24 cellular contexts compared by ENCODE assay signal in the genomic region with DNA sequence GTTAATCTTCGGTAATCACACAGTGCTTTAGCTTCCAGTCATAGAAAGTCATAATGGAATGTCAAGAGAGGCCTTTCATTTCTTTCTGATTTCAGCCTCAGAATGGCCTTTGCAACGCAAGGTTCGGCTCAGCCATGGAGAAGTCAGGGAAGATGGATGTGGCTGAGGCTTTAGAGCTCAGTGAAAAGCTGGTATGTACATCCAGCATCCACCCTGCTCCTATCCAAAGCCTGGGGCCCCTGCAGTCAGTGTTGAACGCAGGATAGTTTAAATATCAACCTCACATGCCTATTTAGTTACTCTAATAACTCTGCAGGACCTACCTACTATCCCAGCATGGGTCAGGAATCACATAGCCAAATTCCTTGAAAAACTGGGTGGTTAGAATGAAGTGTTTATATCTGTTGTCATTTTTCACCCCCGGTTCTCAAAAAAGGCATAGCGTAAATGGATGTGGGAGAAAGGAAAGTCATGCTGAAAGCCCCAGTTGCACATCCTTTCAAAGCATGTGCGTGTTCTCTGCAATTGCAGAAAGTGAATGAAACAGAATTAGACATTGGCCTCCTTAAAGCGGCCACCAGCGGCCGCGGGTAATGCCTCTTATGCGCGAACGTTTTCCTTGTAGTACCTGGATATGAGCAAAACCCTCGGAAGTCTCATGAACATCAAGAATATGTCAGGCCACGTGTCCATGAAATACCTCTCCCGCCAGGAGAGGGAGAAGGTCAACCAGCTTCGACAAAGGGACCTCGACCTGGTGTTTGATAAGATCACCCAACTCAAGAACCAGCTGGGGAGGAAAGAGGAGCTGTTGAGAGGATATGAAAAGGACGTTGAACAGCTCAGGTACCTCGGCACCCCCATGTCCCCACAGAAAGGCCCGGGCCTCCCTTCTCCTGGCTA. TPM values are rescaled to one million over a fixed set of nuclear protein-coding genes. Genes with fewer than 3 reads are reported as not detected.
A peak's percentile ranks its signal among the peaks of the same experiment; 100 is the strongest.
DNase-seq lines count a peak whose midpoint lies in the region; ATAC-seq, FAIRE-seq and TF ChIP-seq lines count a peak whose summit lies in the region.
"Had no signal": no experiment of that assay in that cellular context is flagged by ENCODE, and none has a peak within 500 bp of the region (broad histone marks: within the 10 kb centered on the region; RNA-seq: fewer than 3 reads in every experiment).

No MANE protein-coding gene starts in this region.

- BruUV-seq in HepG2 (replicated peaks; lab: Mats Ljungman, UMichigan) = no TSS peak
- BruUV-seq in K562 (replicated peaks; lab: Mats Ljungman, UMichigan) = no TSS peak

- in situ Hi-C loops in HepG2 (cut with HindIII; ENCODE audit: extremely low pct_ligation_motif_present, low pct_unique_long_range_greater_than_20kb) (no loop called here), K562 (cut with MboI) (no loop called here)

- TF ChIP-seq CTCF in HepG2 (CRISPR knock-in tag; IDR thresholded peaks at IDR 0.05) (no peak), right lobe of liver (IDR thresholded peaks at IDR 0.05) (no peak), K562 (IDR thresholded peaks at IDR 0.05 in 2 of 3, conservative IDR thresholded peaks at IDR 0.05 in 1 of 3; ENCODE audit: insufficient read depth in 2 of 3, low read depth in 1 of 3, low read length in 3 of 3) (no peak), endodermal cell (conservative IDR thresholded peaks at IDR 0.05) (peak; percentile 25), BE2C (IDR thresholded peaks at IDR 0.05; ENCODE audit: low read depth, low read length) (no peak)

- peaks cover 56% of the 10 kb centered on the region for H3K27me3 Mint-ChIP-seq in endodermal cell (ENCODE audit: insufficient read depth)

- H3K36me3 ChIP-seq in HepG2 (replicated peaks in 1 of 2; ENCODE audit: control insufficient read depth in 1 of 2, insufficient read depth in 2 of 2, low read length in 2 of 2) = no peaks in the 10 kb centered on the region
- no peaks in the 10 kb centered on the region for H3K36me3 ChIP-seq in right lobe of liver
- H3K36me3 ChIP-seq in K562 (ENCODE audit: control insufficient read depth, insufficient read depth, low read length) = no peaks in the 10 kb centered on the region
- no peaks in the 10 kb centered on the region for H3K36me3 ChIP-seq in endodermal cell (ENCODE audit: control insufficient read depth, insufficient read depth, low read length)
- H3K36me3 ChIP-seq in BE2C = no peaks in the 10 kb centered on the region
- H3K36me3 ChIP-seq: BLaER1, HAP-1 had no signal

- no peak for FAIRE-seq in HepG2 (lab: Jason Lieb, UNC)
- peak; percentile 68 for FAIRE-seq in K562 (lab: Jason Lieb, UNC)
- FAIRE-seq: A549, G401.6, GM19239, H54 had no signal

- no peaks in the 10 kb centered on the region for H3K9me3 Mint-ChIP-seq in endodermal cell
- H3K9me3 Mint-ChIP-seq: CD4-positive, CD25-positive, alpha-beta regulatory T cell; CD8-positive, alpha-beta T cell; GM23338; HFFc6 had no signal

- H3K27me3 ChIP-seq in HepG2 (ENCODE audit: control insufficient read depth in 1 of 2, insufficient read depth in 2 of 2, low read length in 2 of 2) = peaks cover 5 to 67% of the 10 kb centered on the region in 2 experiments; a peak in 4 of 5 replicates
- no peaks in the 10 kb centered on the region for H3K27me3 ChIP-seq in right lobe of liver
- peaks cover 60 to 91% of the 10 kb centered on the region in 2 experiments for H3K27me3 ChIP-seq in K562 (ENCODE audit: control insufficient read depth in 2 of 2, insufficient read depth in 2 of 2, low read length in 2 of 2)
- H3K27me3 ChIP-seq in endodermal cell (ENCODE audit: control insufficient read depth, insufficient read depth, low read length, poor library complexity, severe bottlenecking) = peaks cover 35% of the 10 kb centered on the region
- H3K27me3 ChIP-seq in BE2C = no peaks in the 10 kb centered on the region
- H3K27me3 ChIP-seq: BLaER1 had no signal

- H3K79me2 ChIP-seq in HepG2 (ENCODE audit: insufficient read depth, low read length) (no peaks in the 10 kb centered on the region), K562 (ENCODE audit: control insufficient read depth, insufficient read depth, low read length) (no peaks in the 10 kb centered on the region)

- H3K36me3 Mint-ChIP-seq in endodermal cell (ENCODE audit: low read depth) = no peaks in the 10 kb centered on the region
- H3K36me3 Mint-ChIP-seq: CD4-positive, CD25-positive, alpha-beta regulatory T cell; CD8-positive, alpha-beta T cell had no signal

- H3K9me3 ChIP-seq in HepG2 (ENCODE audit: low read length) (no peaks in the 10 kb centered on the region), right lobe of liver (no peaks in the 10 kb centered on the region), K562 (replicated peaks; ENCODE audit: control insufficient read depth, insufficient read depth, low read depth, low read length) (no peaks in the 10 kb centered on the region), endodermal cell (ENCODE audit: control insufficient read depth, low read length) (no peaks in the 10 kb centered on the region), BE2C (no peaks in the 10 kb centered on the region)
- H3K9me3 ChIP-seq: A549, BLaER1, Caco-2, HAP-1 had no signal

- POLR2A ChIA-PET in HepG2 (lab: Yijun Ruan, JAX) = no interaction called here
- POLR2A ChIA-PET in K562 (lab: Yijun Ruan, JAX) = interaction anchor here (0.6 kb wide), 1 partner anchor 85 kb away, joined by 3 read pairs; no protein-coding TSS in a partner anchor

- DNase-seq in HepG2 (ENCODE audit: low spot score) (no peak), right lobe of liver (no peak), K562 (ENCODE audit: extremely low read depth in 1 of 4, low spot score in 3 of 4) (peak in 1 of 4 experiments; percentile 42), endodermal cell (no peak), Ammon's horn (ENCODE audit: low spot score) (no peak), BE2C (no peak)
- DNase-seq: 8988T; ACHN; AML-193; Caco-2; CD4-positive, CD25-positive, alpha-beta regulatory T cell; CD8-positive, alpha-beta T cell; DMS153; DND-41; HFFc6 had no signal

- H3K4me1 ChIP-seq in HepG2 (ENCODE audit: insufficient read depth, low read length) = peaks cover 19% of the 10 kb centered on the region
- no peaks in the 10 kb centered on the region for H3K4me1 ChIP-seq in right lobe of liver
- peaks cover 0 to 11% of the 10 kb centered on the region in 2 experiments; a peak in 2 of 5 replicates for H3K4me1 ChIP-seq in K562 (replicated peaks in 1 of 2; ENCODE audit: control insufficient read depth in 2 of 2, insufficient read depth in 2 of 2, low read length in 2 of 2)
- H3K4me1 ChIP-seq in endodermal cell (ENCODE audit: control insufficient read depth, insufficient read depth, low read length) = no peaks in the 10 kb centered on the region
- H3K4me1 ChIP-seq in BE2C = no peaks in the 10 kb centered on the region; the same call in 1 of the 2 replicates
- H3K4me1 ChIP-seq: A549, Caco-2 had no signal

- peaks cover 13% of the 10 kb centered on the region for H3K4me1 Mint-ChIP-seq in endodermal cell

- H3K4me3 ChIP-seq in HepG2 (replicated peaks in 1 of 3; ENCODE audit: insufficient read depth in 1 of 3, low read depth in 2 of 3, low read length in 3 of 3) (no peak overlapping the region), right lobe of liver (no peak overlapping the region), K562 (no peak overlapping the region), endodermal cell (ENCODE audit: low read length) (no peak overlapping the region), BE2C (ENCODE audit: low read depth, low read length) (no peak overlapping the region)
- H3K4me3 ChIP-seq: A549, BLaER1, GM23338, HAP-1 had no signal

- H3K9ac ChIP-seq in HepG2 (ENCODE audit: insufficient read depth, low read depth, low read length) (no peak overlapping the region), K562 (ENCODE audit: insufficient read depth in 1 of 2, low read depth in 2 of 2, low read length in 2 of 2) (no peak overlapping the region), endodermal cell (ENCODE audit: extremely low read depth, low read length, poor library complexity, severe bottlenecking) (no peak overlapping the region)
- H3K9ac ChIP-seq: BLaER1 had no signal

- TF ChIP-seq EP300 in HepG2 (IDR thresholded peaks at IDR 0.05; ENCODE audit: low read depth in 2 of 2, low read length in 2 of 2) (no peak), HepG2 (CRISPR knock-in tag; IDR thresholded peaks at IDR 0.05; ENCODE audit: borderline replicate concordance) (no peak), K562 (IDR thresholded peaks at IDR 0.05; ENCODE audit: low read length) (no peak)

- TF ChIP-seq RAD21 in HepG2 (CRISPR knock-in tag; IDR thresholded peaks at IDR 0.05) (no peak), K562 (CRISPR knock-in tag; conservative IDR thresholded peaks at IDR 0.05 in 1 of 2, IDR thresholded peaks at IDR 0.05 in 1 of 2) (peak in 1 of 2 experiments; percentile 15; a peak in 1 of 4 replicates)

- intact Hi-C loops in HepG2 (cut with micrococcal nuclease; ENCODE audit: unreplicated experiment) (no loop called here), right lobe of liver (cut with DNase I) (no loop called here), K562 (cut with micrococcal nuclease) (no loop called here)

- WGBS in HepG2 (ENCODE audit: low lambda C conversion rate) = 56% methylated on average over 19 of the region's 22 CpGs
- 80% methylated on average over 17 of the region's 22 CpGs for WGBS in right lobe of liver (ENCODE audit: insufficient coverage, low coverage, low lambda C conversion rate, missing lambda C conversion rate)
- 6% methylated on average over 22 of the region's 22 CpGs for WGBS in K562 (ENCODE audit: insufficient coverage, low coverage, missing lambda C conversion rate)
- 89 to 91% methylated on average over 19 to 22 of the region's 22 CpGs for WGBS in endodermal cell (ENCODE audit: insufficient coverage in 1 of 2, insufficient read length in 1 of 2), 2 experiments

- H4K20me1 ChIP-seq in HepG2 (ENCODE audit: insufficient read depth, low read length) (no peaks in the 10 kb centered on the region), K562 (replicated peaks; ENCODE audit: control insufficient read depth, insufficient read depth, low read length) (peaks cover 3% of the 10 kb centered on the region)
- H4K20me1 ChIP-seq: BLaER1 had no signal

- CTCF ChIA-PET in HepG2 (lab: Yijun Ruan, JAX; ENCODE audit: low intra/inter-chr PET ratio, low total read pairs) = no interaction called here
- CTCF ChIA-PET in K562 (lab: Yijun Ruan, JAX; ENCODE audit: low intra/inter-chr PET ratio) = no interaction called here

- no peak overlapping the region for H3K27ac Mint-ChIP-seq in endodermal cell
- H3K27ac Mint-ChIP-seq: CD4-positive, CD25-positive, alpha-beta regulatory T cell; CD8-positive, alpha-beta T cell; GM23338; HFFc6 had no signal

- H2AFZ ChIP-seq in HepG2 (ENCODE audit: low read length) = no peak overlapping the region
- no peak overlapping the region for H2AFZ ChIP-seq in K562 (ENCODE audit: low read depth, low read length)
- H2AFZ ChIP-seq: GM23338 had no signal

- no peak for TF ChIP-seq POLR2A in HepG2 (IDR thresholded peaks at IDR 0.05; ENCODE audit: insufficient read depth in 1 of 2, low read depth in 2 of 2, low read length in 2 of 2)
- no peak for TF ChIP-seq POLR2A in right lobe of liver (IDR thresholded peaks at IDR 0.05)
- no peak for TF ChIP-seq POLR2A in K562 (conservative IDR thresholded peaks at IDR 0.05)

- H3K27ac ChIP-seq in HepG2 (ENCODE audit: extremely low read length, insufficient read depth, low read length) = no peak overlapping the region
- no peak overlapping the region for H3K27ac ChIP-seq in right lobe of liver
- H3K27ac ChIP-seq in K562 (ENCODE audit: extremely low read depth, low read depth, low read length) = no peak overlapping the region
- H3K27ac ChIP-seq in endodermal cell (ENCODE audit: low read depth, low read length) = no peak overlapping the region
- H3K27ac ChIP-seq: A549, BLaER1, C4-2B had no signal

- no peak overlapping the region for H3K4me2 ChIP-seq in HepG2 (ENCODE audit: low read depth, low read length)
- no peak overlapping the region for H3K4me2 ChIP-seq in K562 (ENCODE audit: insufficient read depth, low read length)
- H3K4me2 ChIP-seq: A549, BLaER1, GM23338 had no signal

- H3K9me1 ChIP-seq in K562 (ENCODE audit: control insufficient read depth, insufficient read depth, low read length) = no peaks in the 10 kb centered on the region

- no peak overlapping the region for H3K4me3 Mint-ChIP-seq in endodermal cell
- H3K4me3 Mint-ChIP-seq: CD4-positive, CD25-positive, alpha-beta regulatory T cell; CD8-positive, alpha-beta T cell; GM23338; HFFc6 had no signal

- ATAC-seq in HepG2 = no peak
- ATAC-seq in right lobe of liver = no peak
- ATAC-seq in K562 = no peak
- ATAC-seq in HG02885 (IDR thresholded peaks at IDR 0.05; ENCODE audit: poor library complexity, unreplicated experiment) = no peak
- ATAC-seq: A549; CD8-positive, alpha-beta T cell; GM23338 had no signal

RNA-seq across cellular contexts. Expression of a gene that starts 28.8 kb away (rescaled TPM):
- 9.9 and 12.7 TPM in 2 replicates for total RNA-seq in HepG2 (2016; rRNA removed; fragmentation: Illumina TruSeq; extraction: Trizol)
- total RNA-seq in HepG2 (2016; cell fraction: cytosol; rRNA removed; fragmentation: Illumina TruSeq; extraction: Trizol; ENCODE audit: low read depth) = 3.5 and 3.8 TPM in 2 replicates
- 10.0 and 12.8 TPM in 2 replicates for total RNA-seq in HepG2 (2016; cell fraction: insoluble cytoplasmic fraction; rRNA removed; fragmentation: Illumina TruSeq; extraction: Trizol)
- 10.3 and 10.6 TPM in 2 replicates for total RNA-seq in HepG2 (2016; cell fraction: membrane; rRNA removed; fragmentation: Illumina TruSeq; extraction: Trizol)
- 5.1 and 5.7 TPM in 2 replicates for total RNA-seq in HepG2 (2016; cell fraction: nucleus; rRNA removed; fragmentation: Illumina TruSeq; extraction: Trizol)
- polyA plus RNA-seq in HepG2 (2011; rRNA removed) = 9.4 and 10.9 TPM in 2 replicates
- 9.0 and 11.9 TPM in 2 replicates for polyA plus RNA-seq in HepG2 (2011; cell fraction: cytosol; rRNA removed)
- polyA plus RNA-seq in HepG2 (2011; cell fraction: nucleus; rRNA removed) = 16.4 and 20.1 TPM in 2 replicates
- polyA plus RNA-seq in HepG2 (2012) = 13.1 and 13.3 TPM in 2 replicates
- 5.6 and 6.2 TPM in 2 replicates for polyA plus RNA-seq in HepG2 (2016; cell fraction: cytosol; fragmentation: Illumina TruSeq; extraction: Trizol; ENCODE audit: low read depth)
- polyA plus RNA-seq in HepG2 (2016; cell fraction: insoluble cytoplasmic fraction; fragmentation: Illumina TruSeq; extraction: Trizol; ENCODE audit: low read depth) = 16.6 and 21.1 TPM in 2 replicates
- 11.7 and 12.3 TPM in 2 replicates for polyA plus RNA-seq in HepG2 (2016; cell fraction: membrane; fragmentation: Illumina TruSeq; extraction: Trizol; ENCODE audit: low read depth)
- 13.8 and 16.7 TPM in 2 replicates for polyA plus RNA-seq in HepG2 (2016; cell fraction: nucleus; fragmentation: Illumina TruSeq; extraction: Trizol; ENCODE audit: insufficient read depth, low read depth)
- 7.2 and 33.1 TPM in 2 replicates for polyA minus RNA-seq in HepG2 (2011; rRNA and poly(A)+ RNA removed; ENCODE audit: low replicate concordance)
- polyA minus RNA-seq in HepG2 (2011; cell fraction: cytosol; rRNA and poly(A)+ RNA removed) = 5.6 and 6.2 TPM in 2 replicates
- polyA minus RNA-seq in HepG2 (2011; cell fraction: nucleus; rRNA and poly(A)+ RNA removed) = 2.6 and 3.4 TPM in 2 replicates
- 10 to 100 TPM in 5 of 6 experiments, 1 to 10 TPM in 1; 9.9 to 19.4 (median 15.6) TPM for total RNA-seq in right lobe of liver
- 5.8 and 18.8 TPM in 2 replicates for total RNA-seq in K562 (2011; cell fraction: chromatin; rRNA removed; ENCODE audit: low replicate concordance)
- 14.5 and 18.0 TPM in 2 replicates for total RNA-seq in K562 (2011; cell fraction: nucleolus; rRNA removed)
- 10.8 and 14.2 TPM in 2 replicates for total RNA-seq in K562 (2011; cell fraction: nucleoplasm; rRNA removed)
- total RNA-seq in K562 (2014; rRNA removed) = 53.6 and 62.9 TPM in 2 replicates
- total RNA-seq in K562 (2014; rRNA removed; fragmentation: Illumina TruSeq; extraction: Trizol) = 8.6 and 8.8 TPM in 2 replicates
- total RNA-seq in K562 (2015; rRNA removed; fragmentation: Illumina TruSeq; extraction: Trizol) = 25.2 and 27.9 TPM in 2 replicates
- 64.3 and 70.0 TPM in 2 replicates for total RNA-seq in K562 (2021)
- polyA plus RNA-seq in K562 (2011; rRNA removed) = 19.7 and 22.8 TPM in 2 replicates
- 25.0 and 52.4 TPM in 2 replicates for polyA plus RNA-seq in K562 (2011; cell fraction: cytosol; rRNA removed)
- 15.0 and 24.5 TPM in 2 replicates for polyA plus RNA-seq in K562 (2011; cell fraction: nucleus; rRNA removed)
- polyA plus RNA-seq in K562 (2012) = 38.1 and 44.7 TPM in 2 replicates
- 26.1 and 40.7 TPM in 2 replicates for polyA plus RNA-seq in K562 (2014; fragmentation: Illumina TruSeq; extraction: Trizol)
- 1 to 10 TPM; 1.7 to 1.8 TPM for polyA plus RNA-seq in K562 (2014; fragmentation: Nextera tagmentation; extraction: Ambion mirVana)
- 62.3 and 73.5 TPM in 2 replicates for polyA plus RNA-seq in K562 (2014; rRNA removed)
- polyA minus RNA-seq in K562 (2011; rRNA and poly(A)+ RNA removed) = 5.5 and 6.9 TPM in 2 replicates
- polyA minus RNA-seq in K562 (2011; cell fraction: cytosol; rRNA and poly(A)+ RNA removed) = 16.4 and 20.5 TPM in 2 replicates
- polyA minus RNA-seq in K562 (2011; cell fraction: nucleus; rRNA and poly(A)+ RNA removed) = 4.4 and 5.1 TPM in 2 replicates
- total RNA-seq in endodermal cell = 10 to 100 TPM; 36.7 to 47.6 TPM
- 20.3 TPM for polyA plus RNA-seq in endodermal cell (2013, experiment 1 of 2)
- polyA plus RNA-seq in endodermal cell (2013, experiment 2 of 2) = 20.0 TPM
- 8.8 TPM for polyA plus RNA-seq in BE2C (2012; ENCODE audit: insufficient read depth, insufficient read length, low read depth)

RNA-seq across cellular contexts. Expression of a gene that starts 57.4 kb away (rescaled TPM):
- not detected in 2 replicates for total RNA-seq in HepG2 (2016; rRNA removed; fragmentation: Illumina TruSeq; extraction: Trizol)
- not detected in 2 replicates for total RNA-seq in HepG2 (2016; cell fraction: cytosol; rRNA removed; fragmentation: Illumina TruSeq; extraction: Trizol; ENCODE audit: low read depth)
- not detected in 2 replicates for total RNA-seq in HepG2 (2016; cell fraction: insoluble cytoplasmic fraction; rRNA removed; fragmentation: Illumina TruSeq; extraction: Trizol)
- not detected in 2 replicates for total RNA-seq in HepG2 (2016; cell fraction: membrane; rRNA removed; fragmentation: Illumina TruSeq; extraction: Trizol)
- total RNA-seq in HepG2 (2016; cell fraction: nucleus; rRNA removed; fragmentation: Illumina TruSeq; extraction: Trizol) = not detected in 2 replicates
- not detected in 2 replicates for polyA plus RNA-seq in HepG2 (2011; rRNA removed)
- polyA plus RNA-seq in HepG2 (2011; cell fraction: cytosol; rRNA removed) = not detected in 2 replicates
- not detected in 2 replicates for polyA plus RNA-seq in HepG2 (2011; cell fraction: nucleus; rRNA removed)
- not detected in 2 replicates for polyA plus RNA-seq in HepG2 (2012)
- not detected in 2 replicates for polyA plus RNA-seq in HepG2 (2016; cell fraction: cytosol; fragmentation: Illumina TruSeq; extraction: Trizol; ENCODE audit: low read depth)
- not detected in 2 replicates for polyA plus RNA-seq in HepG2 (2016; cell fraction: insoluble cytoplasmic fraction; fragmentation: Illumina TruSeq; extraction: Trizol; ENCODE audit: low read depth)
- polyA plus RNA-seq in HepG2 (2016; cell fraction: membrane; fragmentation: Illumina TruSeq; extraction: Trizol; ENCODE audit: low read depth) = not detected in 2 replicates
- not detected in 2 replicates for polyA plus RNA-seq in HepG2 (2016; cell fraction: nucleus; fragmentation: Illumina TruSeq; extraction: Trizol; ENCODE audit: insufficient read depth, low read depth)
- not detected in 2 replicates for polyA minus RNA-seq in HepG2 (2011; rRNA and poly(A)+ RNA removed; ENCODE audit: low replicate concordance)
- polyA minus RNA-seq in HepG2 (2011; cell fraction: cytosol; rRNA and poly(A)+ RNA removed) = not detected in 2 replicates
- polyA minus RNA-seq in HepG2 (2011; cell fraction: nucleus; rRNA and poly(A)+ RNA removed) = not detected in 2 replicates
- total RNA-seq in right lobe of liver = not detected
- total RNA-seq in K562 (2011; cell fraction: chromatin; rRNA removed; ENCODE audit: low replicate concordance) = not detected in 2 replicates
- total RNA-seq in K562 (2011; cell fraction: nucleolus; rRNA removed) = not detected in 2 replicates
- total RNA-seq in K562 (2011; cell fraction: nucleoplasm; rRNA removed) = not detected in 2 replicates
- total RNA-seq in K562 (2014; rRNA removed) = not detected in 2 replicates
- total RNA-seq in K562 (2014; rRNA removed; fragmentation: Illumina TruSeq; extraction: Trizol) = not detected in 2 replicates
- not detected in 2 replicates for total RNA-seq in K562 (2015; rRNA removed; fragmentation: Illumina TruSeq; extraction: Trizol)
- total RNA-seq in K562 (2021) = 0.84 and 1.2 TPM in 2 replicates
- not detected in 2 replicates for polyA plus RNA-seq in K562 (2011; rRNA removed)
- not detected in 2 replicates for polyA plus RNA-seq in K562 (2011; cell fraction: cytosol; rRNA removed)
- polyA plus RNA-seq in K562 (2011; cell fraction: nucleus; rRNA removed) = not detected in 2 replicates
- 0.03 and 0.12 TPM in 2 replicates for polyA plus RNA-seq in K562 (2012)
- not detected in 2 replicates for polyA plus RNA-seq in K562 (2014; fragmentation: Illumina TruSeq; extraction: Trizol)
- not detected for polyA plus RNA-seq in K562 (2014; fragmentation: Nextera tagmentation; extraction: Ambion mirVana)
- polyA plus RNA-seq in K562 (2014; rRNA removed) = not detected in 2 replicates
- not detected in 2 replicates for polyA minus RNA-seq in K562 (2011; rRNA and poly(A)+ RNA removed)
- polyA minus RNA-seq in K562 (2011; cell fraction: cytosol; rRNA and poly(A)+ RNA removed) = not detected in 2 replicates
- not detected in 2 replicates for polyA minus RNA-seq in K562 (2011; cell fraction: nucleus; rRNA and poly(A)+ RNA removed)
- total RNA-seq in endodermal cell = not detected
- not detected for polyA plus RNA-seq in endodermal cell (2013, experiment 1 of 2)
- not detected for polyA plus RNA-seq in endodermal cell (2013, experiment 2 of 2)
- polyA plus RNA-seq in BE2C (2012; ENCODE audit: insufficient read depth, insufficient read length, low read depth) = not detected
- total RNA-seq: Caco-2, HFFc6 had no signal
- polyA plus RNA-seq: CD4-positive, CD25-positive, alpha-beta regulatory T cell; GM23338 had no signal
